19 cellular contexts compared by ENCODE assay signal in the genomic region with DNA sequence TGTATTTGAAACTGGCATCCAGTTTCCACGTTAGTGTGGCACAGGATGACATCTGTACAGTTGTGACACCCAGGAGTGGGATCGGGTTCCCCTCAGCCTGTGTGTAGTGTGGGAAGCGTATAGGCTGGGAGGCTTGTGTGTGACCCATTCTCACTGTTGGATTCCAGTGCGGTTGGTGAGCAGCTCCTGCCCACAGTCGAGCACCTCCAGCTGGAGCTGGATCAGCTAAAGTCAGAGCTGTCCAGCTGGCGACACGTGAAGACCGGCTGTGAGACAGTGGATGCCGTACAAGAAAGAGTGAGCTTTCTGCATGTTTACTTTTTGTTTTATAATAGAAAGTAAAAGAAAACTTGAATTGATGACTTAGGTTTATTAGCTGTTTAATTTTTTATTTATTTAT. TPM values are rescaled to one million over a fixed set of nuclear protein-coding genes. Genes with fewer than 3 reads are reported as not detected.
DNase-seq lines count a peak whose midpoint lies in the region; TF ChIP-seq lines count a peak whose summit lies in the region.
"Had no signal": no experiment of that assay in that cellular context is flagged by ENCODE, and none has a peak within 500 bp of the region (broad histone marks: within the 10 kb centered on the region; RNA-seq: fewer than 3 reads in every experiment).

No MANE protein-coding gene starts in this region.

- no peak for TF ChIP-seq CTCF in RWPE1 (conservative IDR thresholded peaks at IDR 0.05; ENCODE audit: low read depth)
- no peak for TF ChIP-seq CTCF in neural cell (IDR thresholded peaks at IDR 0.05; ENCODE audit: poor library complexity, severe bottlenecking)

- H3K27ac ChIP-seq in RWPE1 (peak overlapping the region; percentile 21), neural cell (ENCODE audit: low read length) (no peak overlapping the region), subcutaneous abdominal adipose tissue (ENCODE audit: low read depth, low read length) (peak overlapping the region; percentile 32)
- H3K27ac ChIP-seq: BLaER1 treated with 17β-estradiol and CSF1 and Interleukin-3, amounts not matched to agents 10 nM and 100 nM had no signal

- H3K4me3 ChIP-seq in neural cell (ENCODE audit: low read length) (no peak overlapping the region), subcutaneous abdominal adipose tissue (ENCODE audit: low read depth in 1 of 5, low read length in 5 of 5) (no peak overlapping the region)
- H3K4me3 ChIP-seq: BLaER1 treated with 17β-estradiol and CSF1 and Interleukin-3, amounts not matched to agents 10 nM and 100 nM had no signal

- no peak for TF ChIP-seq EP300 in neural cell (conservative IDR thresholded peaks at IDR 0.05; ENCODE audit: poor library complexity, severe bottlenecking)

- peak; percentile 19 for DNase-seq in G401 (ENCODE audit: low spot score)
- DNase-seq in RWPE1 (ENCODE audit: low spot score) = no peak
- no peak for DNase-seq in stimulated activated CD4-positive, alpha-beta T cell treated with anti-CD3 and anti-CD28 coated beads, Interleukin-15, amount 100 ng/mL, for 24 hours
- DNase-seq in glomerular visceral epithelial cell (ENCODE audit: extremely low spot score) = no peak
- no peak for DNase-seq in T-helper 9 cell
- DNase-seq: CD4-positive, alpha-beta memory T cell; DND-41; H7; KBM-7; MM.1S; NCI-H1048; NCI-H1417 treated with DMSO at 0.1 percent for 48 hours; NCI-H187; NCI-H446 treated with DMSO at 0.1 percent for 48 hours; NCI-H526 treated with DMSO at 0.1 percent for 48 hours; OCI-M1 had no signal

- no peak overlapping the region for H2AFZ ChIP-seq in neural cell (ENCODE audit: low read depth, low read length)

- peak overlapping the region; percentile 3 for H3K9ac ChIP-seq in neural cell (ENCODE audit: low read length)
- peak overlapping the region in 3 of 5 donors; percentile 8 to 48 (median 11) for H3K9ac ChIP-seq in subcutaneous abdominal adipose tissue (ENCODE audit: low read length in 5 of 5)
- H3K9ac ChIP-seq: BLaER1 treated with 17β-estradiol and CSF1 and Interleukin-3, amounts not matched to agents 10 nM and 100 nM had no signal

- no peak for TF ChIP-seq RAD21 in neural cell (conservative IDR thresholded peaks at IDR 0.05)

- H3K9me2 ChIP-seq in neural cell (ENCODE audit: insufficient read depth, low read length) = no peaks in the 10 kb centered on the region

- H3K79me2 ChIP-seq in neural cell (replicated peaks; ENCODE audit: insufficient read depth, low read length) = no peaks in the 10 kb centered on the region

- POLR2A ChIA-PET in RWPE1 (lab: Yijun Ruan, JAX; ENCODE audit: low non-redundant PET) = no interaction called here

- H3K4me2 ChIP-seq in neural cell (ENCODE audit: low read length) = no peak overlapping the region
- H3K4me2 ChIP-seq: BLaER1 treated with 17β-estradiol and CSF1 and Interleukin-3, amounts not matched to agents 10 nM and 100 nM had no signal

- in situ Hi-C loops in G401 (cut with HindIII; ENCODE audit: low sequenced_read_pairs) = no loop called here

- H3K9me3 ChIP-seq in neural cell (ENCODE audit: low read length) (no peaks in the 10 kb centered on the region), subcutaneous abdominal adipose tissue (ENCODE audit: control insufficient read depth in 5 of 5, low read length in 5 of 5) (no peaks in the 10 kb centered on the region)
- H3K9me3 ChIP-seq: BLaER1 treated with 17β-estradiol and CSF1 and Interleukin-3, amounts not matched to agents 10 nM and 100 nM had no signal

- no peaks in the 10 kb centered on the region for H3K36me3 ChIP-seq in neural cell (ENCODE audit: insufficient read depth, low read length)
- peaks cover 4 to 98% (median 90%) of the 10 kb centered on the region in 5 donors for H3K36me3 ChIP-seq in subcutaneous abdominal adipose tissue (ENCODE audit: control insufficient read depth in 5 of 5, insufficient read depth in 5 of 5, low read length in 5 of 5)

- H3K27me3 ChIP-seq in neural cell (ENCODE audit: insufficient read depth, low read depth, low read length) (no peaks in the 10 kb centered on the region), subcutaneous abdominal adipose tissue (ENCODE audit: control insufficient read depth in 5 of 5, insufficient read depth in 4 of 5, low read length in 5 of 5) (no peaks in the 10 kb centered on the region)
- H3K27me3 ChIP-seq: BLaER1 treated with 17β-estradiol and CSF1 and Interleukin-3, amounts not matched to agents 10 nM and 100 nM had no signal

- CTCF ChIA-PET in RWPE1 (lab: Yijun Ruan, JAX) = interaction anchor here (0.6 to 1.2 kb wide), 2 partner anchors 16 to 19 kb away, joined by 4 to 6 read pairs; no protein-coding TSS in a partner anchor

- no peaks in the 10 kb centered on the region for H3F3A ChIP-seq in neural cell (ENCODE audit: insufficient read depth, low read length, poor library complexity, severe bottlenecking)

- H3K4me1 ChIP-seq in subcutaneous abdominal adipose tissue (ENCODE audit: control insufficient read depth in 5 of 5, insufficient read depth in 5 of 5, low read length in 5 of 5) = peaks cover 3 to 34% (median 18%) of the 10 kb centered on the region in 5 donors
- H3K4me1 ChIP-seq: BLaER1 treated with 17β-estradiol and CSF1 and Interleukin-3, amounts not matched to agents 10 nM and 100 nM had no signal

- H4K20me1 ChIP-seq in neural cell (ENCODE audit: insufficient read depth) = no peaks in the 10 kb centered on the region

TF ChIP-seq in neural cell, 6 proteins besides CTCF, POLR2A, EP300 and RAD21:
- no peak for TF ChIP-seq EZH2 (IDR thresholded peaks at IDR 0.05; ENCODE audit: borderline replicate concordance, insufficient read depth, low read length, poor library complexity, severe bottlenecking)
- no peak for TF ChIP-seq TAF1 (IDR thresholded peaks at IDR 0.05; ENCODE audit: low read depth)
- no peak for TF ChIP-seq POLR2AphosphoS5 (IDR thresholded peaks at IDR 0.05)
- TF ChIP-seq, protein P1, sequence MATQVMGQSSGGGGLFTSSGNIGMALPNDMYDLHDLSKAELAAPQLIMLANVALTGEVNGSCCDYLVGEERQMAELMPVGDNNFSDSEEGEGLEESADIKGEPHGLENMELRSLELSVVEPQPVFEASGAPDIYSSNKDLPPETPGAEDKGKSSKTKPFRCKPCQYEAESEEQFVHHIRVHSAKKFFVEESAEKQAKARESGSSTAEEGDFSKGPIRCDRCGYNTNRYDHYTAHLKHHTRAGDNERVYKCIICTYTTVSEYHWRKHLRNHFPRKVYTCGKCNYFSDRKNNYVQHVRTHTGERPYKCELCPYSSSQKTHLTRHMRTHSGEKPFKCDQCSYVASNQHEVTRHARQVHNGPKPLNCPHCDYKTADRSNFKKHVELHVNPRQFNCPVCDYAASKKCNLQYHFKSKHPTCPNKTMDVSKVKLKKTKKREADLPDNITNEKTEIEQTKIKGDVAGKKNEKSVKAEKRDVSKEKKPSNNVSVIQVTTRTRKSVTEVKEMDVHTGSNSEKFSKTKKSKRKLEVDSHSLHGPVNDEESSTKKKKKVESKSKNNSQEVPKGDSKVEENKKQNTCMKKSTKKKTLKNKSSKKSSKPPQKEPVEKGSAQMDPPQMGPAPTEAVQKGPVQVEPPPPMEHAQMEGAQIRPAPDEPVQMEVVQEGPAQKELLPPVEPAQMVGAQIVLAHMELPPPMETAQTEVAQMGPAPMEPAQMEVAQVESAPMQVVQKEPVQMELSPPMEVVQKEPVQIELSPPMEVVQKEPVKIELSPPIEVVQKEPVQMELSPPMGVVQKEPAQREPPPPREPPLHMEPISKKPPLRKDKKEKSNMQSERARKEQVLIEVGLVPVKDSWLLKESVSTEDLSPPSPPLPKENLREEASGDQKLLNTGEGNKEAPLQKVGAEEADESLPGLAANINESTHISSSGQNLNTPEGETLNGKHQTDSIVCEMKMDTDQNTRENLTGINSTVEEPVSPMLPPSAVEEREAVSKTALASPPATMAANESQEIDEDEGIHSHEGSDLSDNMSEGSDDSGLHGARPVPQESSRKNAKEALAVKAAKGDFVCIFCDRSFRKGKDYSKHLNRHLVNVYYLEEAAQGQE (IDR thresholded peaks at IDR 0.05; ENCODE audit: borderline replicate concordance) = no peak
- TF ChIP-seq SMC3 (conservative IDR thresholded peaks at IDR 0.05; ENCODE audit: poor library complexity) = no peak
- no peak for TF ChIP-seq MXI1 (conservative IDR thresholded peaks at IDR 0.05; ENCODE audit: poor library complexity, severe bottlenecking)

RNA-seq across cellular contexts. Expression of a gene that starts 18.7 kb away (rescaled TPM):
- total RNA-seq in G401 (2014; rRNA removed; shearing (Covaris generic)) = 98.5 and 102 TPM in 2 replicates
- polyA plus RNA-seq in neural cell = 63.8 and 85.7 TPM in 2 replicates
- polyA minus RNA-seq in neural cell = 31.5 and 33.6 TPM in 2 replicates

RNA-seq across cellular contexts. Expression of a gene that starts 25.4 kb away (rescaled TPM):
- 55.9 and 107 TPM in 2 replicates for total RNA-seq in G401 (2014; rRNA removed; shearing (Covaris generic))
- polyA plus RNA-seq in neural cell = 309 and 418 TPM in 2 replicates
- polyA minus RNA-seq in neural cell = 216 and 309 TPM in 2 replicates
